ENCODE assay signal across 9 cellular contexts in genomic region chr10:48551796-48552591, GRCh38. TPM values are rescaled to one million over a fixed set of nuclear protein-coding genes. Genes with fewer than 3 reads are reported as not detected.
DNase-seq lines count a peak whose midpoint lies in the region; ATAC-seq, FAIRE-seq and TF ChIP-seq lines count a peak whose summit lies in the region.
"Had no signal": no experiment of that assay in that cellular context is flagged by ENCODE, and none has a peak within 500 bp of the region (broad histone marks: within the 10 kb centered on the region; RNA-seq: fewer than 3 reads in every experiment).

No MANE protein-coding gene starts in this region.

- no peak for TF ChIP-seq EP300 in stomach (IDR thresholded peaks at IDR 0.05)

- no peak for TF ChIP-seq POLR2A in stomach (IDR thresholded peaks at IDR 0.05)

- H3K4me1 ChIP-seq in stomach: peaks cover 0 to 7% (median 5%) of the 10 kb centered on the region in 4 donors

- ATAC-seq in HG02973 (IDR thresholded peaks at IDR 0.05; ENCODE audit: unreplicated experiment): no peak

- CTCF ChIA-PET in HEK293T (lab: Yijun Ruan, JAX): interaction anchor here (0.9 to 3.8 kb wide), 3 partner anchors 28 to 106 kb away, joined by 5 to 29 read pairs (median 6); no protein-coding TSS in a partner anchor
- CTCF ChIA-PET in MCF 10A (lab: Yijun Ruan, JAX): interaction anchor here (0.6 to 20.0 kb wide), 37 partner anchors 8 to 1047 kb away, joined by 3 to 428 read pairs (median 4); partner anchors contain the start of gene WDFY4

- no peaks in the 10 kb centered on the region for H3K9me3 Mint-ChIP-seq in MCF 10A (ENCODE audit: unreplicated experiment)
- H3K9me3 Mint-ChIP-seq: T-cell had no signal

- DNase-seq in D341Med (ENCODE audit: low spot score): peak; percentile 85
- peak; percentile 54 for DNase-seq in HEK293T (ENCODE audit: extremely low spot score)
- DNase-seq in NCI-H82 (lab: John Stamatoyannopoulos, UW): peak; percentile 88
- DNase-seq in MCF 10A (ENCODE audit: unreplicated experiment): peak; percentile 53
- DNase-seq in stomach: no peak
- DNase-seq in activated effector memory CD4-positive, alpha-beta T cell treated with Interleukin-2 at 50 U/mL for 16 hours: no peak

- H3K36me3 Mint-ChIP-seq in MCF 10A (ENCODE audit: insufficient read depth, unreplicated experiment): no peaks in the 10 kb centered on the region
- H3K36me3 Mint-ChIP-seq: T-cell had no signal

- FAIRE-seq in islet of Langerhans (lab: Jason Lieb, UNC): peak; percentile 38

- no peak overlapping the region for H3K27ac Mint-ChIP-seq in MCF 10A (ENCODE audit: low read depth, unreplicated experiment)
- H3K27ac Mint-ChIP-seq: T-cell had no signal

- intact Hi-C loops in MCF 10A (cut with micrococcal nuclease): loop anchor here (1.0 to 5.0 kb wide), 4 partner anchors 53 to 965 kb away; partner anchors contain the start of gene ARHGAP22
- intact Hi-C loops in stomach (cut with DNase I; ENCODE audit: low total_unique reads): no loop called here

- no peak overlapping the region for H3K27ac ChIP-seq in stomach

- H3K27me3 ChIP-seq in stomach: no peaks in the 10 kb centered on the region

- H3K36me3 ChIP-seq in stomach: no peaks in the 10 kb centered on the region

- POLR2A ChIA-PET in HEK293T (lab: Yijun Ruan, JAX): interaction anchor here (0.6 kb wide), 1 partner anchor 105 kb away, joined by 3 read pairs; no protein-coding TSS in a partner anchor
- POLR2A ChIA-PET in MCF 10A (lab: Yijun Ruan, JAX): interaction anchor here (2.1 kb wide), 1 partner anchor 104 kb away, joined by 9 read pairs; no protein-coding TSS in a partner anchor

- H3K4me1 Mint-ChIP-seq in MCF 10A (ENCODE audit: insufficient read depth, unreplicated experiment): no peaks in the 10 kb centered on the region
- H3K4me1 Mint-ChIP-seq: T-cell had no signal

- BruUV-seq in MCF 10A (replicated peaks; lab: Mats Ljungman, UMichigan): no TSS peak

- H3K9me3 ChIP-seq in stomach: no peaks in the 10 kb centered on the region

- no peaks in the 10 kb centered on the region for H3K27me3 Mint-ChIP-seq in MCF 10A (ENCODE audit: insufficient read depth, unreplicated experiment)
- H3K27me3 Mint-ChIP-seq: T-cell had no signal

- TF ChIP-seq CTCF in MCF 10A (IDR thresholded peaks at IDR 0.05; ENCODE audit: unreplicated experiment): peak; percentile 70
- TF ChIP-seq CTCF in stomach (IDR thresholded peaks at IDR 0.05): peak in 4 of 7 experiments; percentile 33 to 56 (median 44)

- WGBS in stomach, 5 donors: 46 to 53% (median 51%) methylated on average over 7 of the region's 7 CpGs

- H3K4me3 ChIP-seq in stomach: no peak overlapping the region

- H3K4me3 Mint-ChIP-seq in MCF 10A (ENCODE audit: unreplicated experiment): no peak overlapping the region
- H3K4me3 Mint-ChIP-seq: T-cell had no signal

TF ChIP-seq in HEK293T, 16 proteins besides CTCF, POLR2A, EP300 and RAD21:
- TF ChIP-seq NFRKB (IDR thresholded peaks at IDR 0.05): no peak
- no peak for TF ChIP-seq ELF4 (IDR thresholded peaks at IDR 0.05)
- no peak for TF ChIP-seq CTBP1 (IDR thresholded peaks at IDR 0.05; ENCODE audit: borderline replicate concordance)
- TF ChIP-seq L3MBTL2 (conservative IDR thresholded peaks at IDR 0.05): no peak
- TF ChIP-seq HDGF (IDR thresholded peaks at IDR 0.05; ENCODE audit: borderline replicate concordance): no peak
- TF ChIP-seq FOXA1 (IDR thresholded peaks at IDR 0.05): no peak
- no peak for TF ChIP-seq SUZ12 (IDR thresholded peaks at IDR 0.05)
- TF ChIP-seq FOXK2 (IDR thresholded peaks at IDR 0.05): no peak
- TF ChIP-seq ZNF384 (IDR thresholded peaks at IDR 0.05): no peak
- no peak for TF ChIP-seq SP1 (IDR thresholded peaks at IDR 0.05)
- no peak for TF ChIP-seq TARDBP (IDR thresholded peaks at IDR 0.05)
TF ChIP-seq in HEK293T: peak in this region for 0.

RNA-seq across cellular contexts. Expression of gene ARHGAP22, which starts 52.9 kb away (rescaled TPM):
- total RNA-seq in MCF 10A (2022): 4.0 and 6.3 TPM in 2 replicates
- total RNA-seq in stomach: 10 to 100 TPM in 1 of 5 donors, 1 to 10 TPM in 3, not detected in 1; 2.0 to 28.6 (median 2.2) TPM
- polyA plus RNA-seq in stomach: 1 to 10 TPM; 1.3 to 4.0 (median 2.2) TPM

Comparison
In these comparisons a context has a peak if more than half of its experiments do, and no peak if none do; other contexts are left out.
1. DNase-seq: peak in D341Med (single experiment), HEK293T (single experiment), NCI-H82 (single experiment) and MCF 10A (single experiment); none in stomach (single experiment) and activated effector memory CD4-positive, alpha-beta T cell treated with Interleukin-2 at 50 U/mL for 16 hours (single experiment).